Comparison of ENCODE assay signal across 18 cellular contexts in genomic region chr9:114109106-114109505, GRCh38. TPM values are rescaled to one million over a fixed set of nuclear protein-coding genes. Genes with fewer than 3 reads are reported as not detected.
DNase-seq lines count a peak whose midpoint lies in the region; ATAC-seq and TF ChIP-seq lines count a peak whose summit lies in the region.
"Had no signal": no experiment of that assay in that cellular context is flagged by ENCODE, and none has a peak within 500 bp of the region (broad histone marks: within the 10 kb centered on the region; RNA-seq: fewer than 3 reads in every experiment).

No MANE protein-coding gene starts in this region.

- H3K4me1 ChIP-seq in smooth muscle cell (ENCODE audit: low read depth): no peaks in the 10 kb centered on the region
- H3K4me1 ChIP-seq: SJCRH30 had no signal

- no peak overlapping the region for H3K9ac ChIP-seq in smooth muscle cell (ENCODE audit: low read depth)

- no peak for ATAC-seq in GM18868 (IDR thresholded peaks at IDR 0.05; ENCODE audit: unreplicated experiment)

- intact Hi-C loops in activated naive CD4-positive, alpha-beta T cell treated with anti-CD3 and anti-CD28 coated beads for 36 hours (cut with micrococcal nuclease): no loop called here

- peak overlapping the region; percentile 8 for H2AFZ ChIP-seq in smooth muscle cell (ENCODE audit: low read depth)

- CTCF ChIA-PET in activated naive CD4-positive, alpha-beta T cell treated with anti-CD3 and anti-CD28 coated beads for 36 hours (lab: Charles Lee): interaction anchor here (1.0 to 4.9 kb wide), 10 partner anchors 18 to 189 kb away, joined by 3 to 38 read pairs (median 6); partner anchors contain the start of gene COL27A1

- H3K9me3 ChIP-seq in smooth muscle cell (replicated peaks; ENCODE audit: low read depth): no peaks in the 10 kb centered on the region
- H3K9me3 ChIP-seq: SJCRH30 had no signal

- peaks cover 15% of the 10 kb centered on the region for H3K27me3 ChIP-seq in smooth muscle cell (ENCODE audit: low read depth)
- H3K27me3 ChIP-seq: SJCRH30 had no signal

- no peak overlapping the region for H3K4me2 ChIP-seq in smooth muscle cell

- WGBS in smooth muscle cell (ENCODE audit: low lambda C conversion rate): 89% methylated on average over 6 of the region's 6 CpGs

- no peaks in the 10 kb centered on the region for H3K79me2 ChIP-seq in smooth muscle cell (ENCODE audit: low read depth)

- H3K36me3 ChIP-seq in smooth muscle cell (ENCODE audit: low read depth): no peaks in the 10 kb centered on the region
- H3K36me3 ChIP-seq: SJCRH30 had no signal

- no peak overlapping the region for H3K4me3 ChIP-seq in smooth muscle cell
- H3K4me3 ChIP-seq: SJCRH30 had no signal

- H3K4me1 Mint-ChIP-seq in activated naive CD4-positive, alpha-beta T cell treated with anti-CD3 and anti-CD28 coated beads for 36 hours (ENCODE audit: low read depth): no peaks in the 10 kb centered on the region
- H3K4me1 Mint-ChIP-seq in glutamatergic neuron (ENCODE audit: low read depth, unreplicated experiment): peaks cover 23% of the 10 kb centered on the region
- H3K4me1 Mint-ChIP-seq: CD4-positive, alpha-beta memory T cell had no signal

- H3K27me3 Mint-ChIP-seq in activated naive CD4-positive, alpha-beta T cell treated with anti-CD3 and anti-CD28 coated beads for 36 hours (ENCODE audit: low read depth): peaks cover 11% of the 10 kb centered on the region
- peaks cover 7% of the 10 kb centered on the region for H3K27me3 Mint-ChIP-seq in glutamatergic neuron (ENCODE audit: unreplicated experiment)

- H3K9me3 Mint-ChIP-seq in activated naive CD4-positive, alpha-beta T cell treated with anti-CD3 and anti-CD28 coated beads for 36 hours: no peaks in the 10 kb centered on the region
- peaks cover 2% of the 10 kb centered on the region for H3K9me3 Mint-ChIP-seq in glutamatergic neuron (ENCODE audit: unreplicated experiment)
- H3K9me3 Mint-ChIP-seq: CD4-positive, alpha-beta memory T cell had no signal

- no peaks in the 10 kb centered on the region for H3K36me3 Mint-ChIP-seq in activated naive CD4-positive, alpha-beta T cell treated with anti-CD3 and anti-CD28 coated beads for 36 hours (ENCODE audit: low read depth)
- H3K36me3 Mint-ChIP-seq in glutamatergic neuron (ENCODE audit: unreplicated experiment): peaks cover 3% of the 10 kb centered on the region
- H3K36me3 Mint-ChIP-seq: CD4-positive, alpha-beta memory T cell had no signal

- no peak for TF ChIP-seq CTCF in glutamatergic neuron (IDR thresholded peaks at IDR 0.05; ENCODE audit: partially characterized antibody, unreplicated experiment)
- no peak for TF ChIP-seq CTCF in smooth muscle cell (IDR thresholded peaks at IDR 0.05; ENCODE audit: borderline replicate concordance, insufficient read depth, poor library complexity, severe bottlenecking)

- no peak overlapping the region for H3K27ac ChIP-seq in smooth muscle cell (ENCODE audit: low read depth)
- H3K27ac ChIP-seq: SJCRH30 had no signal

- no peak overlapping the region for H3K4me3 Mint-ChIP-seq in activated naive CD4-positive, alpha-beta T cell treated with anti-CD3 and anti-CD28 coated beads for 36 hours
- no peak overlapping the region for H3K4me3 Mint-ChIP-seq in glutamatergic neuron (ENCODE audit: unreplicated experiment)
- H3K4me3 Mint-ChIP-seq: CD4-positive, alpha-beta memory T cell had no signal

- H4K20me1 ChIP-seq in smooth muscle cell (ENCODE audit: low read depth): no peaks in the 10 kb centered on the region

- peak overlapping the region; percentile 39 for H3K27ac Mint-ChIP-seq in activated naive CD4-positive, alpha-beta T cell treated with anti-CD3 and anti-CD28 coated beads for 36 hours
- H3K27ac Mint-ChIP-seq in glutamatergic neuron (ENCODE audit: unreplicated experiment): peak overlapping the region; percentile 64
- H3K27ac Mint-ChIP-seq: CD4-positive, alpha-beta memory T cell had no signal

- DNase-seq in activated naive CD4-positive, alpha-beta T cell treated with anti-CD3 and anti-CD28 coated beads for 36 hours: no peak
- no peak for DNase-seq in activated naive CD4-positive, alpha-beta T cell treated with Interleukin-2 at 50 U/mL for 16 hours
- DNase-seq in glutamatergic neuron: no peak
- DNase-seq in smooth muscle cell (lab: John Stamatoyannopoulos, UW; ENCODE audit: unreplicated experiment): no peak
- no peak for DNase-seq in retina
- DNase-seq: 8988T; CD4-positive, alpha-beta memory T cell; DMS79 treated with DMSO at 0.1 percent for 48 hours; HCEC 1CT; KBM-7; NCI-H1436; NCI-H2029 treated with DMSO at 0.1 percent for 48 hours; NCI-H2171 treated with DMSO at 0.1 percent for 48 hours; NCI-H446 treated with DMSO at 0.1 percent for 48 hours; OCI-M1; SJCRH30 had no signal

- no peaks in the 10 kb centered on the region for H3F3A ChIP-seq in smooth muscle cell (ENCODE audit: low read depth)

RNA-seq across cellular contexts. Expression of gene KIF12, which starts 10.0 kb away (rescaled TPM):
- total RNA-seq in activated naive CD4-positive, alpha-beta T cell treated with anti-CD3 and anti-CD28 coated beads for 36 hours: not detected
- total RNA-seq in glutamatergic neuron (ENCODE audit: unreplicated experiment) (0.93 TPM), smooth muscle cell (0.09 TPM in 1 of 2 replicates, not detected in the other)
- 0.21 TPM in 1 of 2 replicates, not detected in the other for polyA plus RNA-seq in smooth muscle cell
- total RNA-seq: CD4-positive, alpha-beta memory T cell; SJCRH30 had no signal
- polyA plus RNA-seq: CD4-positive, alpha-beta memory T cell had no signal

RNA-seq across cellular contexts. Expression of gene AMBP, which starts 31.0 kb away (rescaled TPM):
- not detected for total RNA-seq in activated naive CD4-positive, alpha-beta T cell treated with anti-CD3 and anti-CD28 coated beads for 36 hours
- 0.29 TPM for total RNA-seq in glutamatergic neuron (ENCODE audit: unreplicated experiment)
- total RNA-seq in smooth muscle cell: not detected in 2 replicates
- 0.35 and 0.46 TPM in 2 replicates for polyA plus RNA-seq in smooth muscle cell
- total RNA-seq: CD4-positive, alpha-beta memory T cell; G401 had no signal
- polyA plus RNA-seq: CD4-positive, alpha-beta memory T cell had no signal

RNA-seq across cellular contexts. Expression of gene COL27A1, which starts 46.2 kb away (rescaled TPM):
- 10 to 100 TPM in 1 of 2 experiments, 1 to 10 TPM in 1; 7.0 to 10.6 TPM for total RNA-seq in activated naive CD4-positive, alpha-beta T cell treated with anti-CD3 and anti-CD28 coated beads for 36 hours
- total RNA-seq in glutamatergic neuron (ENCODE audit: unreplicated experiment) (3.9 TPM), smooth muscle cell (18.1 and 20.7 TPM in 2 replicates)
- polyA plus RNA-seq in smooth muscle cell: 19.9 and 33.5 TPM in 2 replicates
- polyA plus RNA-seq: CD4-positive, alpha-beta memory T cell had no signal
